In genomic region chr3:38134517-38135143, GRCh38 we compare ENCODE assay signal across 8 cellular contexts. TPM values are rescaled to one million over a fixed set of nuclear protein-coding genes. Genes with fewer than 3 reads are reported as not detected.
DNase-seq lines count a peak whose midpoint lies in the region; ATAC-seq and TF ChIP-seq lines count a peak whose summit lies in the region.
"Not testable (repeated sequence)": the region's sequence is repeated elsewhere in the genome, so short reads cannot be mapped to it uniquely, and the experiment has no call there.

No MANE protein-coding gene starts in this region.

- H3F3A ChIP-seq in Loucy (ENCODE audit: low read depth); neural cell (ENCODE audit: insufficient read depth, low read length, poor library complexity, severe bottlenecking): not testable (repeated sequence)

- not testable (repeated sequence) for H3K9me3 ChIP-seq in CD4-positive, alpha-beta T cell (ENCODE audit: control insufficient read depth, low read length); Loucy (ENCODE audit: insufficient read depth, low read depth, low read length); liver (ENCODE audit: control insufficient read depth in 4 of 4, low read length in 3 of 4); neural cell (ENCODE audit: low read length)

- H3K4me3 Mint-ChIP-seq in CD4-positive, alpha-beta T cell, result peak overlapping the region; percentile 97
- peak overlapping the region; percentile 84 for H3K4me3 Mint-ChIP-seq in activated CD4-positive, alpha-beta T cell treated with anti-CD3 and anti-CD28 coated beads, Interleukin-2, amount 10 ng/mL, durations not matched to agents 7 days and 5 days
- peak overlapping the region; percentile 90 for H3K4me3 Mint-ChIP-seq in activated naive CD4-positive, alpha-beta T cell treated with anti-CD3 and anti-CD28 coated beads, Interleukin-2, amount 10 ng/mL, durations not matched to agents 7 days and 5 days
- peak overlapping the region; percentile 90 for H3K4me3 Mint-ChIP-seq in stimulated activated naive CD8-positive, alpha-beta T cell treated with anti-CD3 and anti-CD28 coated beads, Interleukin-15, amount 100 ng/mL, for 72 hours

- H3K9ac ChIP-seq in Loucy (ENCODE audit: low read depth, low read length, poor library complexity, severe bottlenecking), result peak overlapping the region; percentile 86
- peak overlapping the region; percentile 83 to 95 for H3K9ac ChIP-seq in liver (ENCODE audit: low read depth in 1 of 2, low read length in 2 of 2)
- H3K9ac ChIP-seq in neural cell (ENCODE audit: low read length), result not testable (repeated sequence)

- H3K27ac ChIP-seq in CD4-positive, alpha-beta T cell (ENCODE audit: low read depth, low read length); coronary artery; neural cell (ENCODE audit: low read length): not testable (repeated sequence)
- peak overlapping the region; percentile 75 to 76 for H3K27ac ChIP-seq in liver (ENCODE audit: low read depth in 1 of 2, low read length in 2 of 2)

- 35% methylated on average over 10 of the region's 10 CpGs for WGBS in liver

- H3K4me1 ChIP-seq in Loucy (ENCODE audit: insufficient read depth, low read length, poor library complexity, severe bottlenecking) (peaks cover 37% of the 10 kb centered on the region), liver (ENCODE audit: control insufficient read depth in 4 of 4, insufficient read depth in 4 of 4, low read length in 3 of 4) (peaks cover 21 to 76% (median 67%) of the 10 kb centered on the region in 4 donors)

- not testable (repeated sequence) for DNase-seq in CD4-positive, alpha-beta T cell; activated CD4-positive, alpha-beta T cell treated with anti-CD3 and anti-CD28 coated beads, Interleukin-2, amount 10 ng/mL, durations not matched to agents 7 days and 5 days; activated naive CD4-positive, alpha-beta T cell treated with anti-CD3 and anti-CD28 coated beads, Interleukin-2, amount 10 ng/mL, durations not matched to agents 7 days and 5 days; stimulated activated naive CD8-positive, alpha-beta T cell treated with anti-CD3 and anti-CD28 coated beads, Interleukin-15, amount 100 ng/mL, for 72 hours
- peak; percentile 11 for DNase-seq in coronary artery (ENCODE audit: low spot score)

- H3K36me3 Mint-ChIP-seq in CD4-positive, alpha-beta T cell (ENCODE audit: low read depth), result peaks cover 84% of the 10 kb centered on the region
- peaks cover 55% of the 10 kb centered on the region for H3K36me3 Mint-ChIP-seq in activated CD4-positive, alpha-beta T cell treated with anti-CD3 and anti-CD28 coated beads, Interleukin-2, amount 10 ng/mL, durations not matched to agents 7 days and 5 days (ENCODE audit: low read depth)
- H3K36me3 Mint-ChIP-seq in activated naive CD4-positive, alpha-beta T cell treated with anti-CD3 and anti-CD28 coated beads, Interleukin-2, amount 10 ng/mL, durations not matched to agents 7 days and 5 days, result peaks cover 43% of the 10 kb centered on the region

- peak overlapping the region; percentile 81 for H3K4me3 ChIP-seq in Loucy (ENCODE audit: low read length, poor library complexity, severe bottlenecking)
- H3K4me3 ChIP-seq in coronary artery, result not testable (repeated sequence)
- peak overlapping the region; percentile 14 to 97 (median 80) for H3K4me3 ChIP-seq in liver (ENCODE audit: low read depth in 1 of 3, low read length in 3 of 3)
- H3K4me3 ChIP-seq in neural cell (ENCODE audit: low read length), result peak overlapping the region; percentile 93

- not testable (repeated sequence) for H3K9me2 ChIP-seq in Loucy (replicated peaks; ENCODE audit: low read depth, low read length); neural cell (ENCODE audit: insufficient read depth, low read length)

- intact Hi-C loops in CD4-positive, alpha-beta T cell (cut with DNase I, micrococcal nuclease), result loop anchor here (5.0 to 10.0 kb wide), 8 partner anchors 80 to 1270 kb away; partner anchors contain the start of genes DLEC1 (in 1 of the 2), EPM2AIP1 (in 1 of the 2), EXOG (in 1 of the 2) and MLH1 (in 1 of the 2)

- H2AFZ ChIP-seq in Loucy (ENCODE audit: low read length); neural cell (ENCODE audit: low read depth, low read length): not testable (repeated sequence)

- POLR2A ChIA-PET in CD4-positive, alpha-beta T cell (lab: Charles Lee); activated CD4-positive, alpha-beta T cell treated with anti-CD3 and anti-CD28 coated beads, Interleukin-2, amount 10 ng/mL, durations not matched to agents 7 days and 5 days (lab: Charles Lee): not testable (repeated sequence)

- H3K27ac Mint-ChIP-seq in CD4-positive, alpha-beta T cell, result peak overlapping the region; percentile 92
- peak overlapping the region; percentile 99 for H3K27ac Mint-ChIP-seq in activated CD4-positive, alpha-beta T cell treated with anti-CD3 and anti-CD28 coated beads, Interleukin-2, amount 10 ng/mL, durations not matched to agents 7 days and 5 days
- H3K27ac Mint-ChIP-seq in activated naive CD4-positive, alpha-beta T cell treated with anti-CD3 and anti-CD28 coated beads, Interleukin-2, amount 10 ng/mL, durations not matched to agents 7 days and 5 days, result not testable (repeated sequence)
- H3K27ac Mint-ChIP-seq in stimulated activated naive CD8-positive, alpha-beta T cell treated with anti-CD3 and anti-CD28 coated beads, Interleukin-15, amount 100 ng/mL, for 72 hours, result peak overlapping the region in 1 of 2 donors; percentile 60

- peak in 1 of 2 donors; percentile 10 for TF ChIP-seq RAD21 in liver (IDR thresholded peaks at IDR 0.05)
- not testable (repeated sequence) for TF ChIP-seq RAD21 in neural cell (conservative IDR thresholded peaks at IDR 0.05)

- ATAC-seq in CD4-positive, alpha-beta T cell (ENCODE audit: poor library complexity); stimulated activated naive CD8-positive, alpha-beta T cell treated with anti-CD3 and anti-CD28 coated beads, Interleukin-15, amount 100 ng/mL, for 72 hours: not testable (repeated sequence)

- TF ChIP-seq EP300 in neural cell (conservative IDR thresholded peaks at IDR 0.05; ENCODE audit: poor library complexity, severe bottlenecking), result not testable (repeated sequence)

- H3K4me1 Mint-ChIP-seq in CD4-positive, alpha-beta T cell (ENCODE audit: low read depth), result peaks cover 75% of the 10 kb centered on the region
- H3K4me1 Mint-ChIP-seq in activated CD4-positive, alpha-beta T cell treated with anti-CD3 and anti-CD28 coated beads, Interleukin-2, amount 10 ng/mL, durations not matched to agents 7 days and 5 days, result peaks cover 52% of the 10 kb centered on the region
- peaks cover 59% of the 10 kb centered on the region for H3K4me1 Mint-ChIP-seq in activated naive CD4-positive, alpha-beta T cell treated with anti-CD3 and anti-CD28 coated beads, Interleukin-2, amount 10 ng/mL, durations not matched to agents 7 days and 5 days
- H3K4me1 Mint-ChIP-seq in stimulated activated naive CD8-positive, alpha-beta T cell treated with anti-CD3 and anti-CD28 coated beads, Interleukin-15, amount 100 ng/mL, for 72 hours, result peaks cover 79% of the 10 kb centered on the region

- H3K4me2 ChIP-seq in Loucy (ENCODE audit: low read depth, low read length, poor library complexity, severe bottlenecking), result peak overlapping the region; percentile 92
- not testable (repeated sequence) for H3K4me2 ChIP-seq in neural cell (ENCODE audit: low read length)

- not testable (repeated sequence) for H3K27me3 Mint-ChIP-seq in CD4-positive, alpha-beta T cell; activated CD4-positive, alpha-beta T cell treated with anti-CD3 and anti-CD28 coated beads, Interleukin-2, amount 10 ng/mL, durations not matched to agents 7 days and 5 days; activated naive CD4-positive, alpha-beta T cell treated with anti-CD3 and anti-CD28 coated beads, Interleukin-2, amount 10 ng/mL, durations not matched to agents 7 days and 5 days; stimulated activated naive CD8-positive, alpha-beta T cell treated with anti-CD3 and anti-CD28 coated beads, Interleukin-15, amount 100 ng/mL, for 72 hours

- not testable (repeated sequence) for TF ChIP-seq CTCF in CD4-positive, alpha-beta T cell (IDR thresholded peaks at IDR 0.05); Loucy (conservative IDR thresholded peaks at IDR 0.05; ENCODE audit: low read length); coronary artery (IDR thresholded peaks at IDR 0.05); liver (IDR thresholded peaks at IDR 0.05; ENCODE audit: low read depth, low read length, missing input control); neural cell (IDR thresholded peaks at IDR 0.05; ENCODE audit: poor library complexity, severe bottlenecking)

- H4K20me1 ChIP-seq in Loucy (ENCODE audit: insufficient read depth, low read length, poor library complexity, severe bottlenecking), result peaks cover 29% of the 10 kb centered on the region
- not testable (repeated sequence) for H4K20me1 ChIP-seq in neural cell (ENCODE audit: insufficient read depth)

- CTCF ChIA-PET in CD4-positive, alpha-beta T cell (lab: Charles Lee); activated naive CD4-positive, alpha-beta T cell treated with anti-CD3 and anti-CD28 coated beads, Interleukin-2, amount 10 ng/mL, durations not matched to agents 7 days and 5 days (lab: Charles Lee): not testable (repeated sequence)
- CTCF ChIA-PET in activated CD4-positive, alpha-beta T cell treated with anti-CD3 and anti-CD28 coated beads, Interleukin-2, amount 10 ng/mL, durations not matched to agents 7 days and 5 days (lab: Charles Lee), result interaction anchor here (1.5 to 1.6 kb wide), 2 partner anchors 8 to 29 kb away, joined by 3 to 4 read pairs; no protein-coding TSS in a partner anchor

- H3K79me2 ChIP-seq in Loucy (ENCODE audit: insufficient read depth, low read length), result peaks cover 50% of the 10 kb centered on the region
- H3K79me2 ChIP-seq in neural cell (replicated peaks; ENCODE audit: insufficient read depth, low read length), result not testable (repeated sequence)

- not testable (repeated sequence) for H3K27me3 ChIP-seq in CD4-positive, alpha-beta T cell (ENCODE audit: control insufficient read depth, insufficient read depth, low read length); Loucy (ENCODE audit: insufficient read depth, low read length, poor library complexity, severe bottlenecking); liver (ENCODE audit: control insufficient read depth in 4 of 4, insufficient read depth in 4 of 4, low read length in 3 of 4)
- H3K27me3 ChIP-seq in neural cell (ENCODE audit: insufficient read depth, low read depth, low read length), result peaks cover 18% of the 10 kb centered on the region

- not testable (repeated sequence) for H3K9me3 Mint-ChIP-seq in CD4-positive, alpha-beta T cell; activated CD4-positive, alpha-beta T cell treated with anti-CD3 and anti-CD28 coated beads, Interleukin-2, amount 10 ng/mL, durations not matched to agents 7 days and 5 days; activated naive CD4-positive, alpha-beta T cell treated with anti-CD3 and anti-CD28 coated beads, Interleukin-2, amount 10 ng/mL, durations not matched to agents 7 days and 5 days; stimulated activated naive CD8-positive, alpha-beta T cell treated with anti-CD3 and anti-CD28 coated beads, Interleukin-15, amount 100 ng/mL, for 72 hours

- H3K36me3 ChIP-seq in Loucy (ENCODE audit: insufficient read depth, low read length); neural cell (ENCODE audit: insufficient read depth, low read length): not testable (repeated sequence)
- H3K36me3 ChIP-seq in liver (ENCODE audit: control insufficient read depth in 4 of 4, insufficient read depth in 3 of 4, low read depth in 1 of 4, low read length in 3 of 4), result peaks cover 9 to 22% (median 13%) of the 10 kb centered on the region in 4 donors

RNA-seq across cellular contexts. Expression of gene ACAA1, which starts 2.3 kb away (rescaled TPM):
- total RNA-seq in CD4-positive, alpha-beta T cell, result 10 to 100 TPM; 56.4 to 58.9 TPM
- total RNA-seq in activated CD4-positive, alpha-beta T cell treated with anti-CD3 and anti-CD28 coated beads, Interleukin-2, amount 10 ng/mL, durations not matched to agents 7 days and 5 days, result 100 to 1,000 TPM in 1 of 2 experiments, 10 to 100 TPM in 1; 93.8 to 114 TPM
- total RNA-seq in liver, result 100 to 1,000 TPM; 220 to 410 TPM
- polyA plus RNA-seq in liver (100 to 1,000 TPM; 338 to 342 TPM), neural cell (59.1 and 66.2 TPM in 2 replicates)
- polyA minus RNA-seq in neural cell, result 32.5 and 41.1 TPM in 2 replicates

RNA-seq across cellular contexts. Expression of gene MYD88, which starts 3.8 kb away (rescaled TPM):
- total RNA-seq in CD4-positive, alpha-beta T cell, result 10 to 100 TPM; 26.9 to 27.2 TPM
- 10 to 100 TPM; 74.1 to 91.1 TPM for total RNA-seq in activated CD4-positive, alpha-beta T cell treated with anti-CD3 and anti-CD28 coated beads, Interleukin-2, amount 10 ng/mL, durations not matched to agents 7 days and 5 days
- 10 to 100 TPM; 15.4 to 60.3 TPM for total RNA-seq in liver
- polyA plus RNA-seq in liver (10 to 100 TPM; 37.0 to 51.1 TPM), neural cell (0.14 TPM in 1 of 2 replicates, not detected in the other)
- polyA minus RNA-seq in neural cell, result 0.69 TPM in 1 of 2 replicates, not detected in the other

RNA-seq across cellular contexts. Expression of gene OXSR1, which starts 30.7 kb away (rescaled TPM):
- 10 to 100 TPM; 28.3 to 30.3 TPM for total RNA-seq in CD4-positive, alpha-beta T cell
- 10 to 100 TPM; 52.4 to 57.3 TPM for total RNA-seq in activated CD4-positive, alpha-beta T cell treated with anti-CD3 and anti-CD28 coated beads, Interleukin-2, amount 10 ng/mL, durations not matched to agents 7 days and 5 days
- 10 to 100 TPM; 16.2 to 24.7 TPM for total RNA-seq in liver
- 1 to 10 TPM; 4.3 to 8.2 TPM for polyA plus RNA-seq in liver
- 49.9 and 50.8 TPM in 2 replicates for polyA plus RNA-seq in neural cell
- polyA minus RNA-seq in neural cell, result 74.7 and 80.3 TPM in 2 replicates
